In the genomic region with DNA sequence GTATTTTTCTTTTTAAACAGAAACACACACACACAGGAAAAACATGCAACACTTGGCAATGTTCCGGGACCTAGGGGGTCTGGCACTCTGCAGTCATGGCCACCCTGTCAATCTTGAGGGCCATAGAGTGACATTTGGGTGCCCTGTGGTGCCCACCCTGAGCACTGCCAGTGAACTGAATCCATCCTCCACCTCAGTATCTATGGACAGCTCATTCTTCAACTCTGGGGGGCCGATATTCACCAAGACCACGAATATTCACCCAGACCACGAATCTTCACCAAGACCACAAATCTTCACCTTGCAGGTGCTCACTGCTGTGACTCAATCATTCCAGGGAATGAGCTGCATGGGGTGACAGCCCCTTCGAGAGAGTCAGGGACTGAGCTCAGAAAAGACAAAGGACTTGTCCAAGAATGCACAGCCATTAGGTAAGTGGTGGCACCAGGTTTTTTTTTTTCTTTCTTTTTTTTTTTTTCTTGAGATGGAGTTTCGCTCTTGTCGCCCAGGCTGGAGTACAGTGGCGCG, we compare ENCODE assay signal across 17 cellular contexts.
"Had no signal": no experiment of that assay in that cellular context is flagged by ENCODE, and none has a peak within 500 bp of the region (broad histone marks: within the 10 kb centered on the region; RNA-seq: fewer than 3 reads in every experiment).

No MANE protein-coding gene starts in this region.

- ATAC-seq: effector memory CD8-positive, alpha-beta T cell; left cardiac atrium; lower lobe of right lung; natural killer cell; T-cell had no signal

- DNase-seq: activated B cell treated with CpG ODN at 0.5 μM for 24 hours; activated CD4-positive, alpha-beta T cell treated with anti-CD3 and anti-CD28 coated beads, Interleukin-2, amount 10 ng/mL, durations not matched to agents 24 days and 14 days; activated CD8-positive, alpha-beta memory T cell treated with anti-CD3 and anti-CD28 coated beads for 24 hours; activated CD8-positive, alpha-beta memory T cell treated with anti-CD3 and anti-CD28 coated beads, Interleukin-2, amount 50 U/mL, for 48 hours; activated gamma-delta T cell; amygdala; dermis blood vessel endothelial cell; effector memory CD8-positive, alpha-beta T cell; esophagus squamous epithelium; left cardiac atrium; lower lobe of right lung; natural killer cell; T-cell; upper lobe of left lung had no signal

- H3K36me3 ChIP-seq: cardiac muscle cell, esophagus squamous epithelium, lower lobe of right lung, neutrophil, thoracic aorta, upper lobe of left lung had no signal

- H3K4me3 ChIP-seq: cardiac muscle cell, esophagus squamous epithelium, lower lobe of right lung, thoracic aorta, upper lobe of left lung had no signal

- H3K27me3 ChIP-seq: cardiac muscle cell, esophagus squamous epithelium, upper lobe of left lung had no signal
